22 cellular contexts compared by ENCODE assay signal in the genomic region with DNA sequence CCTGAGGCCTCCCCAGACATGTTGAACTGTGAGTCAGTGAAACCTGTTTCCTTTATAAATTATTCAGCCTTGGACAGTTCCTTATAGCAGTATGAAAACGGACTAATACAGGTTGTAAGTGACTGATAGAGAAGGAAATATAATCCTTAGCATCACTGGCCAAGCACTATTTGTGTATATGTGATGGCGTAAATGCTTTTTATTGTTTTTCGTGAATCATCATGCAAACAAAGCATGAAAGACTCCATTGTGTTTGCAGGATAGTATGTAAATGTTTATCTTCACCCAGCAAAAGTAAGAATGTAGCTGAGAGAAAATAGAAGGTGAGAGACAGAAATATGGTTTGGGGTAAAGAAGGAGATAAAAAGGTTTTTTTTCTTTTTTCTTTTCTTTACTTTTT.
"Had no signal": no experiment of that assay in that cellular context is flagged by ENCODE, and none has a peak within 500 bp of the region (broad histone marks: within the 10 kb centered on the region; RNA-seq: fewer than 3 reads in every experiment).

No MANE protein-coding gene starts in this region.

- H3K27me3 Mint-ChIP-seq: activated B cell treated with CpG ODN at 0.5 μM for 24 hours; activated CD4-positive, alpha-beta T cell treated with anti-CD3 and anti-CD28 coated beads for 36 hours; activated naive CD8-positive, alpha-beta T cell treated with anti-CD3 and anti-CD28 coated beads for 36 hours; effector memory CD8-positive, alpha-beta T cell; natural killer cell treated with Interleukin-12 subunit alpha and Interleukin-12 subunit beta and Interleukin-15 and Interleukin-18, amount 100 ng/mL, for 72 hours; stimulated activated naive CD8-positive, alpha-beta T cell treated with anti-CD3 and anti-CD28 coated beads, Interleukin-15, Interleukin-2, amounts not matched to agents 100 ng/mL and 50 ng/mL, for 24 hours had no signal

- H3K4me1 Mint-ChIP-seq: activated B cell treated with CpG ODN at 0.5 μM for 24 hours had no signal

- H3K27ac Mint-ChIP-seq: activated B cell treated with CpG ODN at 0.5 μM for 24 hours; activated CD4-positive, alpha-beta T cell treated with anti-CD3 and anti-CD28 coated beads for 36 hours; activated naive CD8-positive, alpha-beta T cell treated with anti-CD3 and anti-CD28 coated beads for 36 hours; effector memory CD8-positive, alpha-beta T cell; natural killer cell treated with Interleukin-12 subunit alpha and Interleukin-12 subunit beta and Interleukin-15 and Interleukin-18, amount 100 ng/mL, for 72 hours; stimulated activated naive CD8-positive, alpha-beta T cell treated with anti-CD3 and anti-CD28 coated beads, Interleukin-15, Interleukin-2, amounts not matched to agents 100 ng/mL and 50 ng/mL, for 24 hours had no signal

- ATAC-seq: activated CD4-positive, alpha-beta T cell treated with anti-CD3 and anti-CD28 coated beads for 36 hours; activated T-cell treated with anti-CD3 and anti-CD28 coated beads, Interleukin-2, amount 50 U/mL, for 4 hours; effector memory CD8-positive, alpha-beta T cell; gastroesophageal sphincter; heart left ventricle; natural killer cell treated with Interleukin-12 subunit alpha and Interleukin-12 subunit beta and Interleukin-15 and Interleukin-18, amount 100 ng/mL, for 72 hours; psoas muscle; upper lobe of right lung had no signal

- DNase-seq: activated B cell treated with CpG ODN at 0.5 μM for 24 hours; activated CD4-positive, alpha-beta T cell treated with anti-CD3 and anti-CD28 coated beads for 36 hours; activated CD4-positive, alpha-beta T cell treated with anti-CD3 and anti-CD28 coated beads, Interleukin-2, amount 50 U/mL, for 48 hours; activated CD8-positive, alpha-beta memory T cell treated with anti-CD3 and anti-CD28 coated beads, Interleukin-2, amount 50 U/mL, for 48 hours; activated naive CD4-positive, alpha-beta T cell treated with Interleukin-2 at 50 U/mL for 16 hours; activated naive CD8-positive, alpha-beta T cell treated with anti-CD3 and anti-CD28 coated beads for 36 hours; activated T-cell treated with anti-CD3 and anti-CD28 coated beads, Interleukin-2, amount 50 U/mL, for 4 hours; amniotic stem cell; colonic mucosa; dorsolateral prefrontal cortex; effector memory CD8-positive, alpha-beta T cell; heart left ventricle; midbrain; ovary; psoas muscle; stimulated activated CD4-positive, alpha-beta T cell treated with anti-CD3 and anti-CD28 coated beads, Interleukin-4, amount 100 ng/mL, for 24 hours; substantia nigra; thyroid gland; upper lobe of right lung had no signal

- H3K36me3 Mint-ChIP-seq: natural killer cell treated with Interleukin-12 subunit alpha and Interleukin-12 subunit beta and Interleukin-15 and Interleukin-18, amount 100 ng/mL, for 72 hours had no signal

- H3K4me3 Mint-ChIP-seq: activated B cell treated with CpG ODN at 0.5 μM for 24 hours; activated CD4-positive, alpha-beta T cell treated with anti-CD3 and anti-CD28 coated beads for 36 hours; activated naive CD8-positive, alpha-beta T cell treated with anti-CD3 and anti-CD28 coated beads for 36 hours; activated T-cell treated with anti-CD3 and anti-CD28 coated beads, Interleukin-2, amount 50 U/mL, for 4 hours; effector memory CD8-positive, alpha-beta T cell; natural killer cell treated with Interleukin-12 subunit alpha and Interleukin-12 subunit beta and Interleukin-15 and Interleukin-18, amount 100 ng/mL, for 72 hours; stimulated activated naive CD8-positive, alpha-beta T cell treated with anti-CD3 and anti-CD28 coated beads, Interleukin-15, Interleukin-2, amounts not matched to agents 100 ng/mL and 50 ng/mL, for 24 hours had no signal

- H3K9me3 Mint-ChIP-seq: activated B cell treated with CpG ODN at 0.5 μM for 24 hours; activated naive CD8-positive, alpha-beta T cell treated with anti-CD3 and anti-CD28 coated beads for 36 hours; activated T-cell treated with anti-CD3 and anti-CD28 coated beads, Interleukin-2, amount 50 U/mL, for 4 hours; effector memory CD8-positive, alpha-beta T cell; natural killer cell treated with Interleukin-12 subunit alpha and Interleukin-12 subunit beta and Interleukin-15 and Interleukin-18, amount 100 ng/mL, for 72 hours; stimulated activated naive CD8-positive, alpha-beta T cell treated with anti-CD3 and anti-CD28 coated beads, Interleukin-15, Interleukin-2, amounts not matched to agents 100 ng/mL and 50 ng/mL, for 24 hours had no signal
